26 cellular contexts compared by ENCODE assay signal in genomic region chr16:48395375-48395774, GRCh38.
"Had no signal": no experiment of that assay in that cellular context is flagged by ENCODE, and none has a peak within 500 bp of the region (broad histone marks: within the 10 kb centered on the region; RNA-seq: fewer than 3 reads in every experiment).

No MANE protein-coding gene starts in this region.

- H3K27me3 Mint-ChIP-seq: activated CD4-positive, alpha-beta T cell treated with anti-CD3 and anti-CD28 coated beads, Interleukin-2, amount 10 ng/mL, durations not matched to agents 7 days and 5 days had no signal

- FAIRE-seq: astrocyte had no signal

- H3K9me3 ChIP-seq: adrenal gland, breast epithelium, gastrocnemius medialis, heart left ventricle, ovary, psoas muscle, sigmoid colon, stomach, testis, upper lobe of left lung had no signal

- H3K4me3 ChIP-seq: adrenal gland, breast epithelium, gastrocnemius medialis, heart left ventricle, ovary, psoas muscle, sigmoid colon, stomach, testis, upper lobe of left lung had no signal

- H3K27ac ChIP-seq: adrenal gland, heart left ventricle, ovary, testis, upper lobe of left lung had no signal

- H3K27ac Mint-ChIP-seq: activated CD4-positive, alpha-beta T cell treated with anti-CD3 and anti-CD28 coated beads, Interleukin-2, amount 10 ng/mL, durations not matched to agents 7 days and 5 days; activated naive CD4-positive, alpha-beta T cell treated with anti-CD3 and anti-CD28 coated beads, Interleukin-2, amount 50 U/mL, for 72 hours; activated T-cell treated with anti-CD3 and anti-CD28 coated beads, Interleukin-2, amount 50 U/mL, for 72 hours had no signal

- H3K36me3 Mint-ChIP-seq: activated naive CD4-positive, alpha-beta T cell treated with anti-CD3 and anti-CD28 coated beads, Interleukin-2, amount 50 U/mL, for 72 hours; stimulated activated effector memory CD8-positive, alpha-beta T cell treated with anti-CD3 and anti-CD28 coated beads, Interleukin-12 subunit alpha, Interleukin-12 subunit beta, amount 100 ng/mL, for 72 hours had no signal

- H3K36me3 ChIP-seq: adrenal gland, breast epithelium, gastrocnemius medialis, heart left ventricle, ovary, sigmoid colon, stomach, upper lobe of left lung had no signal

- H3K27me3 ChIP-seq: adrenal gland, breast epithelium, gastrocnemius medialis, heart left ventricle, ovary, sigmoid colon, stomach, testis, upper lobe of left lung had no signal

- DNase-seq: activated CD4-positive, alpha-beta T cell treated with anti-CD3 and anti-CD28 coated beads, Interleukin-2, amount 10 ng/mL, durations not matched to agents 7 days and 5 days; activated gamma-delta T cell treated with Interleukin-2 at 50 U/mL for 16 hours; activated T-cell treated with anti-CD3 and anti-CD28 coated beads, Interleukin-2, amount 50 U/mL, for 72 hours; cerebellar nuclear complex; cortex of kidney; effector CD8-positive, alpha-beta T cell; gastrocnemius medialis; heart left ventricle; kidney glomerular epithelial cell; mammary epithelial cell; ovary; psoas muscle; sigmoid colon; stimulated activated CD4-positive, alpha-beta T cell treated with anti-CD3 and anti-CD28 coated beads, Interleukin-4, amount 100 ng/mL, for 24 hours; stomach; T-helper 1 cell; T1000; testis; upper lobe of left lung had no signal

- H3K4me1 ChIP-seq: breast epithelium, sigmoid colon, testis, upper lobe of left lung had no signal

- H3K4me3 Mint-ChIP-seq: activated CD4-positive, alpha-beta T cell treated with anti-CD3 and anti-CD28 coated beads, Interleukin-2, amount 10 ng/mL, durations not matched to agents 7 days and 5 days; activated T-cell treated with anti-CD3 and anti-CD28 coated beads, Interleukin-2, amount 50 U/mL, for 72 hours; neural crest cell had no signal

- ATAC-seq: activated naive CD4-positive, alpha-beta T cell treated with anti-CD3 and anti-CD28 coated beads, Interleukin-2, amount 50 U/mL, for 72 hours; activated T-cell treated with anti-CD3 and anti-CD28 coated beads, Interleukin-2, amount 50 U/mL, for 72 hours; esophagus mucosa; gastrocnemius medialis; psoas muscle; stimulated activated effector memory CD8-positive, alpha-beta T cell treated with anti-CD3 and anti-CD28 coated beads, Interleukin-12 subunit alpha, Interleukin-12 subunit beta, amount 100 ng/mL, for 72 hours had no signal
